Comparison of ENCODE assay signal across 20 cellular contexts in genomic region chr3:43852066-43852465, GRCh38.
DNase-seq lines count a peak whose midpoint lies in the region; ATAC-seq, FAIRE-seq and TF ChIP-seq lines count a peak whose summit lies in the region.
"Had no signal": no experiment of that assay in that cellular context is flagged by ENCODE, and none has a peak within 500 bp of the region (broad histone marks: within the 10 kb centered on the region; RNA-seq: fewer than 3 reads in every experiment).

No MANE protein-coding gene starts in this region.

- H3K27ac ChIP-seq in IMR-90 (ENCODE audit: insufficient read depth, low read length) (no peak overlapping the region), mesenchymal stem cell (ENCODE audit: low read length, poor library complexity, severe bottlenecking) (peak overlapping the region; percentile 28), body of pancreas (no peak overlapping the region)
- no peak overlapping the region for H3K27ac ChIP-seq in CD8-positive, alpha-beta memory T cell (ENCODE audit: low read depth, low read length)
- H3K27ac ChIP-seq: sigmoid colon had no signal

- no peak overlapping the region for H3K4me3 Mint-ChIP-seq in CD8-positive, alpha-beta memory T cell
- H3K4me3 Mint-ChIP-seq: activated B cell treated with CpG ODN at 0.5 μM for 24 hours; activated CD4-positive, alpha-beta memory T cell treated with anti-CD3 and anti-CD28 coated beads, Interleukin-2, amount 10 ng/mL, durations not matched to agents 7 days and 5 days; activated naive CD4-positive, alpha-beta T cell treated with anti-CD3 and anti-CD28 coated beads, Interleukin-2, amount 10 ng/mL, durations not matched to agents 7 days and 5 days; activated T-cell treated with anti-CD3 and anti-CD28 coated beads, Interleukin-2, amount 50 U/mL, for 4 hours; dendritic cell treated with granulocyte-macrophage colony-stimulating factor and Interleukin-4, amounts not matched to agents 40 ng/mL and 50 ng/mL, for 4 days; H9; stimulated activated memory B cell treated with anti-CD40 and anti-IgM and Interleukin-4, amounts not matched to agents 10 μg/mL and 1 μg/mL and 100 μg/mL, for 72 hours; T-helper 2 cell treated with Interferon-gamma antibody and Interleukin-4, amounts not matched to agents 5 μg/mL and 100 μg/mL, for 36 hours had no signal

- peak; percentile 50 for FAIRE-seq in bronchial epithelial cell (lab: Jason Lieb, UNC)
- FAIRE-seq: endothelial cell of umbilical vein had no signal

- no peak overlapping the region for H3K18ac ChIP-seq in IMR-90 (ENCODE audit: low read depth, low read length)
- H3K18ac ChIP-seq in mesenchymal stem cell (ENCODE audit: low read depth in 1 of 2, low read length in 2 of 2), result no peak overlapping the region

- no peak for TF ChIP-seq RAD21 in IMR-90 (IDR thresholded peaks at IDR 0.05; ENCODE audit: low read length)

- H2BK5ac ChIP-seq in IMR-90 (ENCODE audit: low read depth, low read length, poor library complexity, severe bottlenecking) (no peak overlapping the region), mesenchymal stem cell (ENCODE audit: low read depth, low read length, poor library complexity, severe bottlenecking) (no peak overlapping the region)

- no peak overlapping the region for H3K27ac Mint-ChIP-seq in CD8-positive, alpha-beta memory T cell
- H3K27ac Mint-ChIP-seq: activated B cell treated with CpG ODN at 0.5 μM for 24 hours; activated CD4-positive, alpha-beta memory T cell treated with anti-CD3 and anti-CD28 coated beads, Interleukin-2, amount 10 ng/mL, durations not matched to agents 7 days and 5 days; activated naive CD4-positive, alpha-beta T cell treated with anti-CD3 and anti-CD28 coated beads, Interleukin-2, amount 10 ng/mL, durations not matched to agents 7 days and 5 days; dendritic cell treated with granulocyte-macrophage colony-stimulating factor and Interleukin-4, amounts not matched to agents 40 ng/mL and 50 ng/mL, for 4 days; H9; stimulated activated memory B cell treated with anti-CD40 and anti-IgM and Interleukin-4, amounts not matched to agents 10 μg/mL and 1 μg/mL and 100 μg/mL, for 72 hours; T-helper 2 cell treated with Interferon-gamma antibody and Interleukin-4, amounts not matched to agents 5 μg/mL and 100 μg/mL, for 36 hours had no signal

- no peak overlapping the region for H3K9ac ChIP-seq in IMR-90 (ENCODE audit: low read depth, low read length)
- H3K9ac ChIP-seq in mesenchymal stem cell (ENCODE audit: low read length), result peak overlapping the region; percentile 6

- no TSS peak for BruUV-seq in IMR-90 (replicated peaks; lab: Mats Ljungman, UMichigan)

- intact Hi-C loops in IMR-90 (cut with micrococcal nuclease), result loop anchor here (10.0 kb wide), 2 partner anchors 263 to 307 kb away; no protein-coding TSS in a partner anchor
- intact Hi-C loops in body of pancreas (cut with DNase I), result loop anchor here (10.0 kb wide), 1 partner anchor 353 kb away; no protein-coding TSS in a partner anchor

- no peak overlapping the region for H2BK20ac ChIP-seq in IMR-90 (ENCODE audit: low read depth, low read length)

- H3K56ac ChIP-seq in IMR-90 (ENCODE audit: extremely low read depth, insufficient read depth, low read length), result no peak overlapping the region

- no peak overlapping the region for H2AK5ac ChIP-seq in IMR-90 (ENCODE audit: low read depth, low read length)
- H2AK5ac ChIP-seq in mesenchymal stem cell (ENCODE audit: low read length, severe bottlenecking), result no peak overlapping the region

- H4K91ac ChIP-seq in IMR-90 (ENCODE audit: insufficient read depth, low read depth, low read length) (no peak overlapping the region), mesenchymal stem cell (ENCODE audit: low read length) (no peak overlapping the region)

- H3K23ac ChIP-seq in IMR-90 (ENCODE audit: low read depth, low read length) (no peak overlapping the region), mesenchymal stem cell (ENCODE audit: low read length in 2 of 2) (no peak overlapping the region)

- H3K79me1 ChIP-seq in IMR-90 (ENCODE audit: low read depth in 1 of 2, low read length in 2 of 2) (no peaks in the 10 kb centered on the region), mesenchymal stem cell (replicated peaks; ENCODE audit: low read length, poor library complexity, severe bottlenecking) (no peaks in the 10 kb centered on the region)

- DNase-seq in BJ (ENCODE audit: low read depth) (peak; percentile 39), IMR-90 (peak; percentile 76), bronchial epithelial cell (ENCODE audit: low read depth) (no peak), mesenchymal stem cell (no peak), body of pancreas (no peak), foreskin melanocyte (no peak)
- no peak for DNase-seq in CD8-positive, alpha-beta memory T cell
- DNase-seq: activated B cell treated with CpG ODN at 0.5 μM for 24 hours; activated CD4-positive, alpha-beta memory T cell treated with anti-CD3 and anti-CD28 coated beads, Interleukin-2, amount 10 ng/mL, durations not matched to agents 7 days and 5 days; activated naive CD4-positive, alpha-beta T cell treated with anti-CD3 and anti-CD28 coated beads, Interleukin-2, amount 10 ng/mL, durations not matched to agents 7 days and 5 days; activated T-cell treated with anti-CD3 and anti-CD28 coated beads, Interleukin-2, amount 50 U/mL, for 4 hours; H9; NCI-H774; sigmoid colon had no signal

- peaks cover 14 to 26% (median 20%) of the 10 kb centered on the region in 5 donors for H3K9me3 Mint-ChIP-seq in CD8-positive, alpha-beta memory T cell
- H3K9me3 Mint-ChIP-seq: activated CD4-positive, alpha-beta memory T cell treated with anti-CD3 and anti-CD28 coated beads, Interleukin-2, amount 10 ng/mL, durations not matched to agents 7 days and 5 days; dendritic cell treated with granulocyte-macrophage colony-stimulating factor and Interleukin-4, amounts not matched to agents 40 ng/mL and 50 ng/mL, for 4 days; T-helper 2 cell treated with Interferon-gamma antibody and Interleukin-4, amounts not matched to agents 5 μg/mL and 100 μg/mL, for 36 hours had no signal

- TF ChIP-seq CTCF in BJ (IDR thresholded peaks at IDR 0.05; ENCODE audit: insufficient read depth, low read depth, low read length) (no peak), IMR-90 (conservative IDR thresholded peaks at IDR 0.05; ENCODE audit: low read depth, low read length) (no peak), bronchial epithelial cell (IDR thresholded peaks at IDR 0.05; ENCODE audit: insufficient read depth, low read length, severe bottlenecking) (no peak), body of pancreas (IDR thresholded peaks at IDR 0.05) (no peak)

- H3K4me2 ChIP-seq in IMR-90 (ENCODE audit: low read depth, low read length) (no peak overlapping the region), mesenchymal stem cell (ENCODE audit: low read length, poor library complexity, severe bottlenecking) (no peak overlapping the region)

- H3K27me3 Mint-ChIP-seq in CD8-positive, alpha-beta memory T cell, result peaks cover 8 to 42% of the 10 kb centered on the region in 2 donors

- no peaks in the 10 kb centered on the region for H3K36me3 Mint-ChIP-seq in CD8-positive, alpha-beta memory T cell
- H3K36me3 Mint-ChIP-seq: activated naive CD4-positive, alpha-beta T cell treated with anti-CD3 and anti-CD28 coated beads, Interleukin-2, amount 10 ng/mL, durations not matched to agents 7 days and 5 days; stimulated activated memory B cell treated with anti-CD40 and anti-IgM and Interleukin-4, amounts not matched to agents 10 μg/mL and 1 μg/mL and 100 μg/mL, for 72 hours had no signal

- H3K9me3 ChIP-seq in IMR-90 (ENCODE audit: control insufficient read depth, insufficient read depth, low read length), result no peaks in the 10 kb centered on the region
- peaks cover 12% of the 10 kb centered on the region for H3K9me3 ChIP-seq in mesenchymal stem cell (ENCODE audit: control insufficient read depth, low read length)
- no peaks in the 10 kb centered on the region for H3K9me3 ChIP-seq in CD8-positive, alpha-beta memory T cell (ENCODE audit: low read length)
- no peaks in the 10 kb centered on the region for H3K9me3 ChIP-seq in body of pancreas

- POLR2A ChIA-PET in BJ (lab: Charles Lee), result no interaction called here
- POLR2A ChIA-PET in IMR-90 (lab: Charles Lee; ENCODE audit: unreplicated experiment), result no interaction called here
- POLR2A ChIA-PET in CD8-positive, alpha-beta memory T cell (lab: Charles Lee), result no interaction called here

- no peaks in the 10 kb centered on the region for H3K9me1 ChIP-seq in IMR-90 (ENCODE audit: insufficient read depth, low read length)

- H3K4me3 ChIP-seq in BJ (ENCODE audit: low read depth, low read length), result no peak overlapping the region
- H3K4me3 ChIP-seq in IMR-90 (ENCODE audit: insufficient read depth, low read depth, low read length), result no peak overlapping the region
- H3K4me3 ChIP-seq in bronchial epithelial cell (ENCODE audit: low read depth, low read length), result no peak overlapping the region
- no peak overlapping the region for H3K4me3 ChIP-seq in mesenchymal stem cell (ENCODE audit: insufficient read depth in 1 of 2, low read depth in 1 of 2, low read length in 2 of 2)
- H3K4me3 ChIP-seq in CD8-positive, alpha-beta memory T cell (ENCODE audit: low read length), result no peak overlapping the region
- H3K4me3 ChIP-seq in body of pancreas, result no peak overlapping the region
- H3K4me3 ChIP-seq: sigmoid colon had no signal

- no peak overlapping the region for H4K5ac ChIP-seq in IMR-90 (ENCODE audit: low read depth, low read length)

- H3K4me1 Mint-ChIP-seq in CD8-positive, alpha-beta memory T cell, result no peaks in the 10 kb centered on the region
- H3K4me1 Mint-ChIP-seq: activated CD4-positive, alpha-beta memory T cell treated with anti-CD3 and anti-CD28 coated beads, Interleukin-2, amount 10 ng/mL, durations not matched to agents 7 days and 5 days; activated naive CD4-positive, alpha-beta T cell treated with anti-CD3 and anti-CD28 coated beads, Interleukin-2, amount 10 ng/mL, durations not matched to agents 7 days and 5 days had no signal

- H3K4ac ChIP-seq in IMR-90 (ENCODE audit: low read depth, low read length) (no peak overlapping the region), mesenchymal stem cell (ENCODE audit: low read depth in 1 of 2, low read length in 2 of 2) (no peak overlapping the region)

- in situ Hi-C loops in IMR-90 (cut with MboI; ENCODE audit: low sequenced_read_pairs), result no loop called here

- H3K36me3 ChIP-seq in BJ (ENCODE audit: control insufficient read depth, insufficient read depth, low read length), result no peaks in the 10 kb centered on the region
- H3K36me3 ChIP-seq in IMR-90 (ENCODE audit: control insufficient read depth, insufficient read depth, low read length), result no peaks in the 10 kb centered on the region
- no peaks in the 10 kb centered on the region for H3K36me3 ChIP-seq in bronchial epithelial cell (ENCODE audit: control insufficient read depth, insufficient read depth, low read length)
- no peaks in the 10 kb centered on the region for H3K36me3 ChIP-seq in mesenchymal stem cell (ENCODE audit: control insufficient read depth in 1 of 2, insufficient read depth in 2 of 2, low read depth in 1 of 2, low read length in 2 of 2)
- H3K36me3 ChIP-seq in CD8-positive, alpha-beta memory T cell (ENCODE audit: insufficient read depth, low read length), result no peaks in the 10 kb centered on the region
- H3K36me3 ChIP-seq in body of pancreas (replicated peaks in 1 of 2; ENCODE audit: insufficient read depth in 1 of 2, low read depth in 2 of 2), result no peaks in the 10 kb centered on the region
- H3K36me3 ChIP-seq: sigmoid colon had no signal

- H3K27me3 ChIP-seq in BJ (ENCODE audit: control insufficient read depth, insufficient read depth, low read length) (no peaks in the 10 kb centered on the region), IMR-90 (ENCODE audit: control insufficient read depth, insufficient read depth, low read length) (peaks cover 2% of the 10 kb centered on the region; the same call in 1 of the 2 replicates), bronchial epithelial cell (ENCODE audit: control insufficient read depth, insufficient read depth, low read length) (no peaks in the 10 kb centered on the region), mesenchymal stem cell (ENCODE audit: control insufficient read depth in 1 of 2, insufficient read depth in 1 of 2, low read length in 2 of 2) (no peaks in the 10 kb centered on the region), body of pancreas (no peaks in the 10 kb centered on the region)
- H3K27me3 ChIP-seq in CD8-positive, alpha-beta memory T cell (ENCODE audit: insufficient read depth, low read length, poor library complexity, severe bottlenecking), result no peaks in the 10 kb centered on the region

- no peaks in the 10 kb centered on the region for H4K20me1 ChIP-seq in IMR-90 (ENCODE audit: insufficient read depth, low read length)

- H2BK120ac ChIP-seq in IMR-90 (ENCODE audit: low read depth, low read length) (no peak overlapping the region), mesenchymal stem cell (ENCODE audit: low read depth, low read length) (no peak overlapping the region)

- TF ChIP-seq POLR2A in IMR-90 (IDR thresholded peaks at IDR 0.05; ENCODE audit: low read depth, low read length), result no peak
- TF ChIP-seq POLR2A in body of pancreas (IDR thresholded peaks at IDR 0.05), result no peak

- no peak overlapping the region for H4K8ac ChIP-seq in IMR-90 (ENCODE audit: low read depth in 2 of 2, low read length in 2 of 2)
- no peak overlapping the region for H4K8ac ChIP-seq in mesenchymal stem cell (ENCODE audit: low read length)

- H2BK15ac ChIP-seq in IMR-90 (ENCODE audit: low read depth, low read length) (no peak overlapping the region), mesenchymal stem cell (ENCODE audit: low read depth, poor library complexity, severe bottlenecking) (no peak overlapping the region)

- H3K4me1 ChIP-seq in IMR-90 (ENCODE audit: control insufficient read depth, insufficient read depth, low read length) (peaks cover 3% of the 10 kb centered on the region; the same call in 1 of the 2 replicates), mesenchymal stem cell (ENCODE audit: control insufficient read depth, insufficient read depth, low read depth, low read length) (peaks cover 4% of the 10 kb centered on the region), body of pancreas (no peaks in the 10 kb centered on the region)
- H3K4me1 ChIP-seq in CD8-positive, alpha-beta memory T cell (ENCODE audit: insufficient read depth, low read length), result no peaks in the 10 kb centered on the region
- H3K4me1 ChIP-seq: sigmoid colon had no signal

- no peak overlapping the region for H2BK12ac ChIP-seq in mesenchymal stem cell (ENCODE audit: low read length in 2 of 2)

- no peak overlapping the region for H2AK9ac ChIP-seq in IMR-90 (replicated peaks; ENCODE audit: low read depth, low read length, poor library complexity)

- WGBS in IMR-90 (ENCODE audit: extremely low coverage in 2 of 2, insufficient read length in 1 of 2), 2 experiments, result no CpG with 5 or more reads among the region's 1 CpG
- no CpG with 5 or more reads among the region's 1 CpG for WGBS in mesenchymal stem cell
- 16 to 27% methylated on average over 1 of the region's 1 CpG for WGBS in body of pancreas, 2 donors

- CTCF ChIA-PET in BJ (lab: Yijun Ruan, JAX) (interaction anchor here (0.6 to 1.2 kb wide), 3 partner anchors 15 to 470 kb away, joined by 3 to 5 read pairs (median 3); no protein-coding TSS in a partner anchor), IMR-90 (lab: Yijun Ruan, JAX) (no interaction called here)
- CTCF ChIA-PET in CD8-positive, alpha-beta memory T cell (lab: Charles Lee), result no interaction called here

- H3K14ac ChIP-seq in IMR-90 (replicated peaks; ENCODE audit: low read depth, low read length) (no peak overlapping the region), mesenchymal stem cell (ENCODE audit: low read length in 2 of 2) (no peak overlapping the region)

- ATAC-seq in IMR-90 (ENCODE audit: low read depth), result peak; percentile 50
- no peak for ATAC-seq in GM18907 (IDR thresholded peaks at IDR 0.05; ENCODE audit: unreplicated experiment)
- no peak for ATAC-seq in body of pancreas
- ATAC-seq: activated T-cell treated with anti-CD3 and anti-CD28 coated beads, Interleukin-2, amount 50 U/mL, for 4 hours; Panc1; stimulated activated memory B cell treated with anti-CD40 and anti-IgM and Interleukin-4, amounts not matched to agents 10 μg/mL and 1 μg/mL and 100 μg/mL, for 72 hours had no signal

- no peak overlapping the region for H2AFZ ChIP-seq in IMR-90 (replicated peaks; ENCODE audit: low read length, poor library complexity)
- no peak overlapping the region for H2AFZ ChIP-seq in mesenchymal stem cell (ENCODE audit: low read depth, low read length)

- dilution Hi-C loops in IMR-90 (cut with HindIII; ENCODE audit: low sequenced_read_pairs, unreplicated experiment), result no loop called here

Comparison
In these comparisons a context has a peak if more than half of its experiments do, and no peak if none do; other contexts are left out.
1. DNase-seq: peak in BJ (single experiment) and IMR-90 (single experiment); none in bronchial epithelial cell (single experiment), mesenchymal stem cell (single experiment), CD8-positive, alpha-beta memory T cell (0 of 5), body of pancreas (0 of 4) and foreskin melanocyte (single experiment).